In the genomic region with DNA sequence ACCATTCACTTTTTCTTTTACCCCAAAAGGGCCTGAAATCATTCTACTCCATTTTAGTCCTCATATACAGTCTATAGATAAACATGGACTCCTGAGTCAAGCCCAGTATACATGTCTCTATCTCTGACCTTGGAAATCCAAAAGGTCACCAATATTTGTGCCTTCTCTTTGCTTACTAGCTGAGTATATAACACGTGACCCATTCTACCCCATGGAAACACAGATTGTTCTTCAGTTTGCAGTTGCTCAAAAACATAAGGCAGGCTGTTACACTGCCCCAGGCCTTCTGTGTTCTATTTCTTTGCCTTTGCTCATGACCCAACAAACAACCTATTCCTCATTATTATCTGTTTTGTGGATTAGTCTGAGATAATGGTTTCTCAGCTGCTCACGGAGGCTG, we compare ENCODE assay signal across 10 cellular contexts. TPM values are rescaled to one million over a fixed set of nuclear protein-coding genes. Genes with fewer than 3 reads are reported as not detected.
"Had no signal": no experiment of that assay in that cellular context is flagged by ENCODE, and none has a peak within 500 bp of the region (broad histone marks: within the 10 kb centered on the region; RNA-seq: fewer than 3 reads in every experiment).

No MANE protein-coding gene starts in this region.

- H3K4me2 ChIP-seq: GM23338, KMS-11 had no signal

- H3K27ac ChIP-seq: HL-60, KMS-11 had no signal

- FAIRE-seq: H1, H54 had no signal

- H3K4me3 ChIP-seq: GM23338 had no signal

- H2AFZ ChIP-seq: GM23338 had no signal

- H3K9ac ChIP-seq: KMS-11 had no signal

- ATAC-seq: GM23338 had no signal

- DNase-seq: H9, HCEC 1CT, IMR-90, KBM-7 had no signal

RNA-seq across cellular contexts. Expression of a gene that starts 55.2 kb away (rescaled TPM):
- total RNA-seq: GM23338, H1, H9, HT1080, IMR-90 had no signal
- polyA plus RNA-seq: GM23338, H1, IMR-90 had no signal
